ENCODE assay signal across 1 cellular context in genomic region chr2:227461878-227462462, GRCh38.
TF ChIP-seq lines count a peak whose summit lies in the region.

No MANE protein-coding gene starts in this region.

TF ChIP-seq in neural cell, 6 proteins besides CTCF, POLR2A, EP300 and RAD21:
- TF ChIP-seq, protein P1, sequence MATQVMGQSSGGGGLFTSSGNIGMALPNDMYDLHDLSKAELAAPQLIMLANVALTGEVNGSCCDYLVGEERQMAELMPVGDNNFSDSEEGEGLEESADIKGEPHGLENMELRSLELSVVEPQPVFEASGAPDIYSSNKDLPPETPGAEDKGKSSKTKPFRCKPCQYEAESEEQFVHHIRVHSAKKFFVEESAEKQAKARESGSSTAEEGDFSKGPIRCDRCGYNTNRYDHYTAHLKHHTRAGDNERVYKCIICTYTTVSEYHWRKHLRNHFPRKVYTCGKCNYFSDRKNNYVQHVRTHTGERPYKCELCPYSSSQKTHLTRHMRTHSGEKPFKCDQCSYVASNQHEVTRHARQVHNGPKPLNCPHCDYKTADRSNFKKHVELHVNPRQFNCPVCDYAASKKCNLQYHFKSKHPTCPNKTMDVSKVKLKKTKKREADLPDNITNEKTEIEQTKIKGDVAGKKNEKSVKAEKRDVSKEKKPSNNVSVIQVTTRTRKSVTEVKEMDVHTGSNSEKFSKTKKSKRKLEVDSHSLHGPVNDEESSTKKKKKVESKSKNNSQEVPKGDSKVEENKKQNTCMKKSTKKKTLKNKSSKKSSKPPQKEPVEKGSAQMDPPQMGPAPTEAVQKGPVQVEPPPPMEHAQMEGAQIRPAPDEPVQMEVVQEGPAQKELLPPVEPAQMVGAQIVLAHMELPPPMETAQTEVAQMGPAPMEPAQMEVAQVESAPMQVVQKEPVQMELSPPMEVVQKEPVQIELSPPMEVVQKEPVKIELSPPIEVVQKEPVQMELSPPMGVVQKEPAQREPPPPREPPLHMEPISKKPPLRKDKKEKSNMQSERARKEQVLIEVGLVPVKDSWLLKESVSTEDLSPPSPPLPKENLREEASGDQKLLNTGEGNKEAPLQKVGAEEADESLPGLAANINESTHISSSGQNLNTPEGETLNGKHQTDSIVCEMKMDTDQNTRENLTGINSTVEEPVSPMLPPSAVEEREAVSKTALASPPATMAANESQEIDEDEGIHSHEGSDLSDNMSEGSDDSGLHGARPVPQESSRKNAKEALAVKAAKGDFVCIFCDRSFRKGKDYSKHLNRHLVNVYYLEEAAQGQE (IDR thresholded peaks at IDR 0.05; ENCODE audit: borderline replicate concordance), result no peak
- TF ChIP-seq POLR2AphosphoS5 (IDR thresholded peaks at IDR 0.05) (peak; percentile 28), MXI1 (conservative IDR thresholded peaks at IDR 0.05; ENCODE audit: poor library complexity, severe bottlenecking) (no peak)
